ENCODE assay signal across 17 cellular contexts in the genomic region with DNA sequence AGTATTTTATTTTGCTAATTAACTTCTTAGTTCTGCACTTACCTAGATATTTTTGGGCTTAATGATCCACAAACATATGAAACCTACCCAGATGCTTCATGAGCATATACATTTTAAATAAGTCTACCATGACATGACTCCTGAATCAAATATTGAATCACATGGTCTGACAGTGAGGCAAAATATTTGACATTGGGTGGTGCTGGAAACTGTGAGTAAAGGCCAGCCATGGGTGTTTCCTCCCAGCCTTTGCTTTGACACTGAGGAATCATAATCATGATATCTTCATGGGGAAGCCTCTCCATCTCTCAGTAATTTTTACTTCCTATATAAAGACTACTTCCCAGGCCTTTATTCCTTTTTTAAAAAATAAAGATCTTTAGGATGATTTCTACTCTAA. TPM values are rescaled to one million over a fixed set of nuclear protein-coding genes. Genes with fewer than 3 reads are reported as not detected.
DNase-seq lines count a peak whose midpoint lies in the region; ATAC-seq, FAIRE-seq and TF ChIP-seq lines count a peak whose summit lies in the region.
"Had no signal": no experiment of that assay in that cellular context is flagged by ENCODE, and none has a peak within 500 bp of the region (broad histone marks: within the 10 kb centered on the region; RNA-seq: fewer than 3 reads in every experiment).

No MANE protein-coding gene starts in this region.

- POLR2A ChIA-PET in K562 (lab: Yijun Ruan, JAX), result no interaction called here

- H3K4me1 ChIP-seq in K562 (replicated peaks in 1 of 2; ENCODE audit: control insufficient read depth in 2 of 2, insufficient read depth in 2 of 2, low read length in 2 of 2) (peaks cover 3 to 32% of the 10 kb centered on the region in 2 experiments; a peak in 4 of 5 replicates), kidney (ENCODE audit: control insufficient read depth in 1 of 2, insufficient read depth in 1 of 2, low read depth in 1 of 2, low read length in 2 of 2) (no peaks in the 10 kb centered on the region)
- H3K4me1 ChIP-seq: gastroesophageal sphincter, tibial artery had no signal

- no peak overlapping the region for H3K9ac ChIP-seq in K562 (ENCODE audit: insufficient read depth in 1 of 2, low read depth in 2 of 2, low read length in 2 of 2)
- no peak overlapping the region for H3K9ac ChIP-seq in kidney (ENCODE audit: low read length in 2 of 2)

- TF ChIP-seq CTCF in K562 (IDR thresholded peaks at IDR 0.05 in 2 of 3, conservative IDR thresholded peaks at IDR 0.05 in 1 of 3; ENCODE audit: insufficient read depth in 2 of 3, low read depth in 1 of 3, low read length in 3 of 3), result no peak
- no peak for TF ChIP-seq CTCF in kidney (IDR thresholded peaks at IDR 0.05; ENCODE audit: borderline replicate concordance, extremely low read depth, insufficient read depth)

- CTCF ChIA-PET in K562 (lab: Yijun Ruan, JAX; ENCODE audit: low intra/inter-chr PET ratio), result no interaction called here

- H4K20me1 ChIP-seq in K562 (replicated peaks; ENCODE audit: control insufficient read depth, insufficient read depth, low read length), result no peaks in the 10 kb centered on the region

- intact Hi-C loops in K562 (cut with micrococcal nuclease), result loop anchor here (1.0 to 2.0 kb wide), 2 partner anchors 23 to 97 kb away; a partner anchor contains a TSS
- intact Hi-C loops in kidney (cut with DNase I), result no loop called here

- TF ChIP-seq POLR2A in K562 (conservative IDR thresholded peaks at IDR 0.05), result no peak

- no TSS peak for BruUV-seq in K562 (replicated peaks; lab: Mats Ljungman, UMichigan)

- in situ Hi-C loops in K562 (cut with MboI), result no loop called here

- no peaks in the 10 kb centered on the region for H3K79me2 ChIP-seq in K562 (ENCODE audit: control insufficient read depth, insufficient read depth, low read length)

- ATAC-seq in K562, result no peak
- no peak for ATAC-seq in GM18861 (IDR thresholded peaks at IDR 0.05; ENCODE audit: unreplicated experiment)
- no peak for ATAC-seq in HG03039 (IDR thresholded peaks at IDR 0.05; ENCODE audit: unreplicated experiment)
- ATAC-seq: left cardiac atrium, T-cell had no signal

- no peaks in the 10 kb centered on the region for H3K9me1 ChIP-seq in K562 (ENCODE audit: control insufficient read depth, insufficient read depth, low read length)

- H3K27ac ChIP-seq in K562 (ENCODE audit: extremely low read depth, low read depth, low read length) (no peak overlapping the region), kidney (ENCODE audit: low read depth in 2 of 2, low read length in 2 of 2) (no peak overlapping the region)
- H3K27ac ChIP-seq: gastroesophageal sphincter, tibial artery, WERI-Rb-1 had no signal

- H3K27me3 ChIP-seq in K562 (ENCODE audit: control insufficient read depth in 2 of 2, insufficient read depth in 2 of 2, low read length in 2 of 2), result no peaks in the 10 kb centered on the region
- H3K27me3 ChIP-seq: gastroesophageal sphincter, tibial artery had no signal

- H3K4me3 ChIP-seq in K562 (no peak overlapping the region), kidney (ENCODE audit: low read length in 2 of 2) (no peak overlapping the region)
- H3K4me3 ChIP-seq: gastroesophageal sphincter, tibial artery had no signal

- H3K4me2 ChIP-seq in K562 (ENCODE audit: insufficient read depth, low read length), result no peak overlapping the region; the same call in 1 of the 2 replicates

- FAIRE-seq in K562 (lab: Jason Lieb, UNC), result no peak
- no peak for FAIRE-seq in kidney (lab: Jason Lieb, UNC)
- FAIRE-seq: endometrium had no signal

- H3K36me3 ChIP-seq in K562 (ENCODE audit: control insufficient read depth, insufficient read depth, low read length) (no peaks in the 10 kb centered on the region; the same call in 2 of the 3 replicates), kidney (ENCODE audit: control insufficient read depth in 1 of 2, insufficient read depth in 2 of 2, low read length in 2 of 2) (no peaks in the 10 kb centered on the region)
- H3K36me3 ChIP-seq: gastroesophageal sphincter, tibial artery, WERI-Rb-1 had no signal

- TF ChIP-seq RAD21 in K562 (CRISPR knock-in tag; conservative IDR thresholded peaks at IDR 0.05 in 1 of 2, IDR thresholded peaks at IDR 0.05 in 1 of 2), result no peak; a peak in 1 of 4 replicates

- no peak for TF ChIP-seq EP300 in K562 (IDR thresholded peaks at IDR 0.05; ENCODE audit: low read length)

- DNase-seq in EL (peak; percentile 62), HT-29 (ENCODE audit: low spot score) (peak; percentile 25), K562 (ENCODE audit: extremely low read depth in 1 of 4, low spot score in 3 of 4) (peak in 1 of 4 experiments; percentile 51), kidney tubule cell (ENCODE audit: low spot score) (peak; percentile 56), kidney (no peak), KG1 (lab: John Stamatoyannopoulos, UW) (no peak)
- DNase-seq: activated CD8-positive, alpha-beta memory T cell treated with anti-CD3 and anti-CD28 coated beads for 24 hours; left cardiac atrium; NCI-H1694; NCI-H345; T-cell; tibial artery; WERI-Rb-1 had no signal

- H2AFZ ChIP-seq in K562 (ENCODE audit: low read depth, low read length), result peak overlapping the region; percentile 76

- H3K9me3 ChIP-seq in K562 (replicated peaks; ENCODE audit: control insufficient read depth, insufficient read depth, low read depth, low read length), result no peaks in the 10 kb centered on the region
- H3K9me3 ChIP-seq in kidney (ENCODE audit: control insufficient read depth in 1 of 2, low read length in 2 of 2), result no peaks in the 10 kb centered on the region
- H3K9me3 ChIP-seq: gastroesophageal sphincter, tibial artery had no signal

TF ChIP-seq in K562, 482 proteins besides CTCF, POLR2A, EP300 and RAD21:
- TF ChIP-seq XRCC3 (IDR thresholded peaks at IDR 0.05) (no peak), JUND (IDR thresholded peaks at IDR 0.05; ENCODE audit: borderline replicate concordance, low read depth, low read length) (peak; percentile 8; the same call in 1 of the 2 replicates), JUND (tag; IDR thresholded peaks at IDR 0.05; ENCODE audit: borderline replicate concordance, low read depth, low read length) (no peak)

RNA-seq across cellular contexts. Expression of a gene that starts 22.8 kb away (rescaled TPM):
- 89.2 and 95.1 TPM in 2 replicates for total RNA-seq in HT-29 (2014; rRNA removed; shearing (Covaris generic))
- total RNA-seq in K562 (2011; cell fraction: chromatin; rRNA removed; ENCODE audit: low replicate concordance), result 161 and 194 TPM in 2 replicates
- total RNA-seq in K562 (2011; cell fraction: nucleolus; rRNA removed), result 173 and 183 TPM in 2 replicates
- total RNA-seq in K562 (2011; cell fraction: nucleoplasm; rRNA removed), result 226 and 257 TPM in 2 replicates
- total RNA-seq in K562 (2014; rRNA removed) (104 and 139 TPM in 2 replicates), K562 (2014; rRNA removed; fragmentation: Illumina TruSeq; extraction: Trizol) (330 and 368 TPM in 2 replicates), K562 (2015; rRNA removed; fragmentation: Illumina TruSeq; extraction: Trizol) (206 and 248 TPM in 2 replicates), K562 (2021) (243 and 257 TPM in 2 replicates), kidney (132 TPM)
- polyA plus RNA-seq in K562 (2011; rRNA removed) (354 and 388 TPM in 2 replicates), K562 (2014; fragmentation: Illumina TruSeq; extraction: Trizol) (246 and 307 TPM in 2 replicates), K562 (2014; fragmentation: Nextera tagmentation; extraction: Ambion mirVana) (100 to 1,000 TPM; 423 to 464 TPM), K562 (2014; rRNA removed) (154 and 214 TPM in 2 replicates), kidney (ENCODE audit: insufficient read depth, low read depth, low replicate concordance) (150 TPM)
- 155 and 228 TPM in 2 replicates for polyA plus RNA-seq in K562 (2011; cell fraction: cytosol; rRNA removed)
- 70.9 and 103 TPM in 2 replicates for polyA plus RNA-seq in K562 (2011; cell fraction: nucleus; rRNA removed)
- polyA plus RNA-seq in K562 (2012), result 284 and 396 TPM in 2 replicates
- 571 and 620 TPM in 2 replicates for polyA minus RNA-seq in K562 (2011; rRNA and poly(A)+ RNA removed)
- polyA minus RNA-seq in K562 (2011; cell fraction: cytosol; rRNA and poly(A)+ RNA removed), result 141 and 146 TPM in 2 replicates
- polyA minus RNA-seq in K562 (2011; cell fraction: nucleus; rRNA and poly(A)+ RNA removed), result 74.0 and 143 TPM in 2 replicates

Comparison
In these comparisons a context has a peak if more than half of its experiments do, and no peak if none do; other contexts are left out.
1. DNase-seq: peak in EL (single experiment), HT-29 (single experiment) and kidney tubule cell (single experiment); none in kidney (single experiment) and KG1 (single experiment).